ENCODE assay signal across 1 cellular context in the genomic region with DNA sequence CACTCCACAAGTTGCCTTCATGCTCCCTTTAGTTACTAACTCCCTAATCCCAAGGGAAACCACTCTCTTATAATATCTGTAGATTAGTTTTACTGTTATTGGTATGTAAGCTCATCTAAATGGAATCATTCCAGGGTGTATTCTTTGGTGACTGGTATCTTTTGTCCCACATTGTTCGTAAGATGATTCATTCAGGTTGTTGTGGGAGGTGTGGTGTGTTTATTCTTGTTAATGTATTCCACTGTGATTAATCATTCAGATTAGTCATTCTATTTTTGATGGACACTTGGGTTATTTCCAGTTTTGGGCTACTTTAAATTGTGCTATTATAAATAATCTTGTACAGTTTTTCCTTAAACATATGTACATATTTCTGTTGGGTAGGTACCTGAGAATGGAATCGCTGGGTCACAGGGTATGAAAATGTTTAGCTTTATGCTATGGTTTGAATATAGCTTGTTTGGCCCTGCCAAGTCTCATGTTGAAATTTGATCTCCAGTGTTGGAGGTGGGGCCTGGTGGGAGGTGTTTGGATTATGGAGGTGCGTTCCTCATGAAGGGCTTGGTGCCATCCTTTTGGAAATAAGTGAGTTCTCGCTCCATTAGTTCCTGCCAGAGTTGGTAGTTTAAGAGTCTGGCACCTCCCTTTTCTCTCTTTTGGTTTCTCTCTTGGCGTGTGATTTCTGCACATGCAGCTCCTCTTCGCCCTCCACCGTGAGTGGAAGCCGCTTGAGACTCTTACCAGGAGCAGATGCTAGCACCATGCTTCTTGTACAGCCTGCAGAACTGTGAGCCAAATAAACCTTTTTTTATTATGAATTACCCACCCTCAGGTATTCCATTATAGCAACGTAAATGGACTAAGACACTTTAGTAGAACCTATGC.
A peak's percentile ranks its signal among the peaks of the same experiment; 100 is the strongest.
TF ChIP-seq lines count a peak whose summit lies in the region.

No MANE protein-coding gene starts in this region.

TF ChIP-seq in HEK293, 187 proteins besides CTCF, POLR2A, EP300 and RAD21 (continued from another document and continues in another):
- TF ChIP-seq, protein P1, sequence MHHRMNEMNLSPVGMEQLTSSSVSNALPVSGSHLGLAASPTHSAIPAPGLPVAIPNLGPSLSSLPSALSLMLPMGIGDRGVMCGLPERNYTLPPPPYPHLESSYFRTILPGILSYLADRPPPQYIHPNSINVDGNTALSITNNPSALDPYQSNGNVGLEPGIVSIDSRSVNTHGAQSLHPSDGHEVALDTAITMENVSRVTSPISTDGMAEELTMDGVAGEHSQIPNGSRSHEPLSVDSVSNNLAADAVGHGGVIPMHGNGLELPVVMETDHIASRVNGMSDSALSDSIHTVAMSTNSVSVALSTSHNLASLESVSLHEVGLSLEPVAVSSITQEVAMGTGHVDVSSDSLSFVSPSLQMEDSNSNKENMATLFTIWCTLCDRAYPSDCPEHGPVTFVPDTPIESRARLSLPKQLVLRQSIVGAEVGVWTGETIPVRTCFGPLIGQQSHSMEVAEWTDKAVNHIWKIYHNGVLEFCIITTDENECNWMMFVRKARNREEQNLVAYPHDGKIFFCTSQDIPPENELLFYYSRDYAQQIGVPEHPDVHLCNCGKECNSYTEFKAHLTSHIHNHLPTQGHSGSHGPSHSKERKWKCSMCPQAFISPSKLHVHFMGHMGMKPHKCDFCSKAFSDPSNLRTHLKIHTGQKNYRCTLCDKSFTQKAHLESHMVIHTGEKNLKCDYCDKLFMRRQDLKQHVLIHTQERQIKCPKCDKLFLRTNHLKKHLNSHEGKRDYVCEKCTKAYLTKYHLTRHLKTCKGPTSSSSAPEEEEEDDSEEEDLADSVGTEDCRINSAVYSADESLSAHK (tag by site-specific recombination; IDR thresholded peaks at IDR 0.05), result no peak
- TF ChIP-seq ZNF391 (tag by site-specific recombination; IDR thresholded peaks at IDR 0.05; ENCODE audit: borderline replicate concordance, low read depth) (0 out of 2 replicates have a peak, but pooled peaks have one; percentile 40), ZNF138 (tag by site-specific recombination; IDR thresholded peaks at IDR 0.05; ENCODE audit: borderline replicate concordance) (no peak), IKZF3 (tag by site-specific recombination; IDR thresholded peaks at IDR 0.05) (0 out of 2 replicates have a peak, but pooled peaks have one; percentile 9), ZNF510 (tag by site-specific recombination; IDR thresholded peaks at IDR 0.05; ENCODE audit: insufficient replicate concordance) (no peak), GLIS1 (tag by site-specific recombination; IDR thresholded peaks at IDR 0.05) (peak; percentile 57), ZFP41 (tag by site-specific recombination; IDR thresholded peaks at IDR 0.05; ENCODE audit: borderline replicate concordance) (no peak), ZNF514 (tag by site-specific recombination; IDR thresholded peaks at IDR 0.05) (no peak), KLF8 (tag by site-specific recombination; IDR thresholded peaks at IDR 0.05) (peak; percentile 64), YY2 (tag by site-specific recombination; IDR thresholded peaks at IDR 0.05) (no peak), SETDB1 (IDR thresholded peaks at IDR 0.05; ENCODE audit: insufficient read length, low read length) (no peak), ZNF366 (tag by site-specific recombination; conservative IDR thresholded peaks at IDR 0.05) (peak; percentile 84), ZNF292 (tag by site-specific recombination; IDR thresholded peaks at IDR 0.05; ENCODE audit: borderline replicate concordance, low read depth) (no peak), HOXA7 (CRISPR knock-in tag; IDR thresholded peaks at IDR 0.05; ENCODE audit: borderline replicate concordance) (no peak), REPIN1 (tag by site-specific recombination; IDR thresholded peaks at IDR 0.05; ENCODE audit: low read depth) (no peak), ZNF561 (tag by site-specific recombination; IDR thresholded peaks at IDR 0.05; ENCODE audit: borderline replicate concordance) (no peak), ZBTB20 (tag by site-specific recombination; IDR thresholded peaks at IDR 0.05) (no peak), GLI4 (tag by site-specific recombination; IDR thresholded peaks at IDR 0.05) (no peak), ZNF707 (tag by site-specific recombination; IDR thresholded peaks at IDR 0.05) (no peak), GLI2 (tag by site-specific recombination; IDR thresholded peaks at IDR 0.05; ENCODE audit: borderline replicate concordance, low read depth) (no peak), ZNF202 (tag by site-specific recombination; IDR thresholded peaks at IDR 0.05; ENCODE audit: borderline replicate concordance) (no peak), ZNF24 (tag by site-specific recombination; IDR thresholded peaks at IDR 0.05) (no peak), ZNF521 (tag by site-specific recombination; IDR thresholded peaks at IDR 0.05) (no peak), ZNF274 (IDR thresholded peaks at IDR 0.05; ENCODE audit: low read length) (no peak), ZNF274 (tag by site-specific recombination; IDR thresholded peaks at IDR 0.05; ENCODE audit: borderline replicate concordance) (no peak), SCRT2 (tag by site-specific recombination; IDR thresholded peaks at IDR 0.05) (peak; percentile 43; the same call in 1 of the 2 replicates), ZNF544 (tag by site-specific recombination; IDR thresholded peaks at IDR 0.05) (no peak), BCL11B (tag by site-specific recombination; IDR thresholded peaks at IDR 0.05; ENCODE audit: low read depth) (no peak), ZNF184 (tag by site-specific recombination; IDR thresholded peaks at IDR 0.05) (no peak), ZNF843 (tag by site-specific recombination; IDR thresholded peaks at IDR 0.05) (0 out of 2 replicates have a peak, but pooled peaks have one; percentile 31), ZNF530 (tag by site-specific recombination; IDR thresholded peaks at IDR 0.05; ENCODE audit: low read depth) (no peak), ZNF112 (tag by site-specific recombination; IDR thresholded peaks at IDR 0.05) (no peak), BCL11A (tag by site-specific recombination; IDR thresholded peaks at IDR 0.05; ENCODE audit: low read depth) (peak; percentile 61; the same call in 1 of the 2 replicates)
- TF ChIP-seq, protein P2, sequence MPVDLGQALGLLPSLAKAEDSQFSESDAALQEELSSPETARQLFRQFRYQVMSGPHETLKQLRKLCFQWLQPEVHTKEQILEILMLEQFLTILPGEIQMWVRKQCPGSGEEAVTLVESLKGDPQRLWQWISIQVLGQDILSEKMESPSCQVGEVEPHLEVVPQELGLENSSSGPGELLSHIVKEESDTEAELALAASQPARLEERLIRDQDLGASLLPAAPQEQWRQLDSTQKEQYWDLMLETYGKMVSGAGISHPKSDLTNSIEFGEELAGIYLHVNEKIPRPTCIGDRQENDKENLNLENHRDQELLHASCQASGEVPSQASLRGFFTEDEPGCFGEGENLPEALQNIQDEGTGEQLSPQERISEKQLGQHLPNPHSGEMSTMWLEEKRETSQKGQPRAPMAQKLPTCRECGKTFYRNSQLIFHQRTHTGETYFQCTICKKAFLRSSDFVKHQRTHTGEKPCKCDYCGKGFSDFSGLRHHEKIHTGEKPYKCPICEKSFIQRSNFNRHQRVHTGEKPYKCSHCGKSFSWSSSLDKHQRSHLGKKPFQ (tag by site-specific recombination; IDR thresholded peaks at IDR 0.05), result no peak
- TF ChIP-seq, protein P3, sequence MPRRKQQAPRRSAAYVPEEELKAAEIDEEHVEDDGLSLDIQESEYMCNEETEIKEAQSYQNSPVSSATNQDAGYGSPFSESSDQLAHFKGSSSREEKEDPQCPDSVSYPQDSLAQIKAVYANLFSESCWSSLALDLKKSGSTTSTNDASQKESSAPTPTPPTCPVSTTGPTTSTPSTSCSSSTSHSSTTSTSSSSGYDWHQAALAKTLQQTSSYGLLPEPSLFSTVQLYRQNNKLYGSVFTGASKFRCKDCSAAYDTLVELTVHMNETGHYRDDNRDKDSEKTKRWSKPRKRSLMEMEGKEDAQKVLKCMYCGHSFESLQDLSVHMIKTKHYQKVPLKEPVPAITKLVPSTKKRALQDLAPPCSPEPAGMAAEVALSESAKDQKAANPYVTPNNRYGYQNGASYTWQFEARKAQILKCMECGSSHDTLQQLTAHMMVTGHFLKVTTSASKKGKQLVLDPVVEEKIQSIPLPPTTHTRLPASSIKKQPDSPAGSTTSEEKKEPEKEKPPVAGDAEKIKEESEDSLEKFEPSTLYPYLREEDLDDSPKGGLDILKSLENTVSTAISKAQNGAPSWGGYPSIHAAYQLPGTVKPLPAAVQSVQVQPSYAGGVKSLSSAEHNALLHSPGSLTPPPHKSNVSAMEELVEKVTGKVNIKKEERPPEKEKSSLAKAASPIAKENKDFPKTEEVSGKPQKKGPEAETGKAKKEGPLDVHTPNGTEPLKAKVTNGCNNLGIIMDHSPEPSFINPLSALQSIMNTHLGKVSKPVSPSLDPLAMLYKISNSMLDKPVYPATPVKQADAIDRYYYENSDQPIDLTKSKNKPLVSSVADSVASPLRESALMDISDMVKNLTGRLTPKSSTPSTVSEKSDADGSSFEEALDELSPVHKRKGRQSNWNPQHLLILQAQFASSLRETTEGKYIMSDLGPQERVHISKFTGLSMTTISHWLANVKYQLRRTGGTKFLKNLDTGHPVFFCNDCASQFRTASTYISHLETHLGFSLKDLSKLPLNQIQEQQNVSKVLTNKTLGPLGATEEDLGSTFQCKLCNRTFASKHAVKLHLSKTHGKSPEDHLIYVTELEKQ (tag by site-specific recombination; IDR thresholded peaks at IDR 0.05; ENCODE audit: borderline replicate concordance), result peak; percentile 73; the same call in 1 of the 2 replicates
- TF ChIP-seq, protein P4, sequence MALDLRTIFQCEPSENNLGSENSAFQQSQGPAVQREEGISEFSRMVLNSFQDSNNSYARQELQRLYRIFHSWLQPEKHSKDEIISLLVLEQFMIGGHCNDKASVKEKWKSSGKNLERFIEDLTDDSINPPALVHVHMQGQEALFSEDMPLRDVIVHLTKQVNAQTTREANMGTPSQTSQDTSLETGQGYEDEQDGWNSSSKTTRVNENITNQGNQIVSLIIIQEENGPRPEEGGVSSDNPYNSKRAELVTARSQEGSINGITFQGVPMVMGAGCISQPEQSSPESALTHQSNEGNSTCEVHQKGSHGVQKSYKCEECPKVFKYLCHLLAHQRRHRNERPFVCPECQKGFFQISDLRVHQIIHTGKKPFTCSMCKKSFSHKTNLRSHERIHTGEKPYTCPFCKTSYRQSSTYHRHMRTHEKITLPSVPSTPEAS (tag by site-specific recombination; IDR thresholded peaks at IDR 0.05), result no peak
- TF ChIP-seq, protein P5, sequence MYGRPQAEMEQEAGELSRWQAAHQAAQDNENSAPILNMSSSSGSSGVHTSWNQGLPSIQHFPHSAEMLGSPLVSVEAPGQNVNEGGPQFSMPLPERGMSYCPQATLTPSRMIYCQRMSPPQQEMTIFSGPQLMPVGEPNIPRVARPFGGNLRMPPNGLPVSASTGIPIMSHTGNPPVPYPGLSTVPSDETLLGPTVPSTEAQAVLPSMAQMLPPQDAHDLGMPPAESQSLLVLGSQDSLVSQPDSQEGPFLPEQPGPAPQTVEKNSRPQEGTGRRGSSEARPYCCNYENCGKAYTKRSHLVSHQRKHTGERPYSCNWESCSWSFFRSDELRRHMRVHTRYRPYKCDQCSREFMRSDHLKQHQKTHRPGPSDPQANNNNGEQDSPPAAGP (tag by site-specific recombination; IDR thresholded peaks at IDR 0.05), result peak; percentile 91
- TF ChIP-seq, protein P6, sequence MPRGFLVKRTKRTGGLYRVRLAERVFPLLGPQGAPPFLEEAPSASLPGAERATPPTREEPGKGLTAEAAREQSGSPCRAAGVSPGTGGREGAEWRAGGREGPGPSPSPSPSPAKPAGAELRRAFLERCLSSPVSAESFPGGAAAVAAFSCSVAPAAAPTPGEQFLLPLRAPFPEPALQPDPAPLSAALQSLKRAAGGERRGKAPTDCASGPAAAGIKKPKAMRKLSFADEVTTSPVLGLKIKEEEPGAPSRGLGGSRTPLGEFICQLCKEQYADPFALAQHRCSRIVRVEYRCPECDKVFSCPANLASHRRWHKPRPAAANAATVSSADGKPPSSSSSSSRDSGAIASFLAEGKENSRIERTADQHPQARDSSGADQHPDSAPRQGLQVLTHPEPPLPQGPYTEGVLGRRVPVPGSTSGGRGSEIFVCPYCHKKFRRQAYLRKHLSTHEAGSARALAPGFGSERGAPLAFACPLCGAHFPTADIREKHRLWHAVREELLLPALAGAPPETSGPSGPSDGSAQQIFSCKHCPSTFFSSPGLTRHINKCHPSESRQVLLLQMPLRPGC (tag by site-specific recombination; IDR thresholded peaks at IDR 0.05), result peak; percentile 68
- TF ChIP-seq, protein P7, sequence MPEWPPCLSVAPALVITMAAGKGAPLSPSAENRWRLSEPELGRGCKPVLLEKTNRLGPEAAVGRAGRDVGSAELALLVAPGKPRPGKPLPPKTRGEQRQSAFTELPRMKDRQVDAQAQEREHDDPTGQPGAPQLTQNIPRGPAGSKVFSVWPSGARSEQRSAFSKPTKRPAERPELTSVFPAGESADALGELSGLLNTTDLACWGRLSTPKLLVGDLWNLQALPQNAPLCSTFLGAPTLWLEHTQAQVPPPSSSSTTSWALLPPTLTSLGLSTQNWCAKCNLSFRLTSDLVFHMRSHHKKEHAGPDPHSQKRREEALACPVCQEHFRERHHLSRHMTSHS (tag by site-specific recombination; IDR thresholded peaks at IDR 0.05), result no peak
- TF ChIP-seq, protein P8, sequence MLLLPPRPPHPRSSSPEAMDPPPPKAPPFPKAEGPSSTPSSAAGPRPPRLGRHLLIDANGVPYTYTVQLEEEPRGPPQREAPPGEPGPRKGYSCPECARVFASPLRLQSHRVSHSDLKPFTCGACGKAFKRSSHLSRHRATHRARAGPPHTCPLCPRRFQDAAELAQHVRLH (tag by site-specific recombination; IDR thresholded peaks at IDR 0.05), result no peak
